Comparison of ENCODE assay signal across 8 cellular contexts in genomic region chr4:15149234-15149841, GRCh38.
DNase-seq lines count a peak whose midpoint lies in the region; ATAC-seq, FAIRE-seq and TF ChIP-seq lines count a peak whose summit lies in the region.

No MANE protein-coding gene starts in this region.

- TF ChIP-seq EP300 in A549 (IDR thresholded peaks at IDR 0.05): no peak

- TF ChIP-seq POLR2A in A549 (IDR thresholded peaks at IDR 0.05; ENCODE audit: low read length): no peak

- H3K27ac ChIP-seq in A549 (peak overlapping the region; percentile 92 to 95), esophagus (ENCODE audit: low read depth in 2 of 2, low read length in 1 of 2) (peak overlapping the region; percentile 52 to 69), small intestine (ENCODE audit: low read depth in 1 of 2, low read length in 1 of 2) (no peak overlapping the region)

- WGBS in A549 (ENCODE audit: missing lambda C conversion rate): 70% methylated on average over 10 of the region's 10 CpGs
- 71 to 74% methylated on average over 10 of the region's 10 CpGs for WGBS in esophagus, 2 donors
- 71 to 77% (median 75%) methylated on average over 10 of the region's 10 CpGs for WGBS in small intestine, 3 donors

- no peak overlapping the region for H3K4me3 Mint-ChIP-seq in T-cell

- H3K36me3 ChIP-seq in esophagus (ENCODE audit: control insufficient read depth in 2 of 2, insufficient read depth in 2 of 2, low read length in 1 of 2) (no peaks in the 10 kb centered on the region), small intestine (ENCODE audit: control insufficient read depth in 2 of 2, insufficient read depth in 2 of 2, low read length in 2 of 2) (no peaks in the 10 kb centered on the region)

- no peak for DNase-seq in A549 (ENCODE audit: low read depth in 1 of 2, low spot score in 1 of 2)
- no peak for DNase-seq in T-cell
- no peak for DNase-seq in GM03348 (ENCODE audit: low spot score)
- DNase-seq in small intestine: no peak
- DNase-seq in retina: no peak

- TF ChIP-seq RAD21 in A549 (conservative IDR thresholded peaks at IDR 0.05 in 1 of 2, IDR thresholded peaks at IDR 0.05 in 1 of 2): no peak

- ATAC-seq in A549 (peak; percentile 58 to 69; a peak in 5 of 6 replicates), GM19455 (IDR thresholded peaks at IDR 0.05; ENCODE audit: unreplicated experiment) (peak; percentile 68), HG03378 (IDR thresholded peaks at IDR 0.05; ENCODE audit: unreplicated experiment) (peak; percentile 69), T-cell (replicated peaks in 1 of 4) (no peak)

- H3K27me3 Mint-ChIP-seq in T-cell: peaks cover 6 to 13% of the 10 kb centered on the region in 2 donors

- H3K4me1 ChIP-seq in A549 (peaks cover 21% of the 10 kb centered on the region), esophagus (ENCODE audit: control insufficient read depth in 2 of 2, insufficient read depth in 2 of 2, low read length in 1 of 2) (peaks cover 8 to 14% of the 10 kb centered on the region in 2 donors), small intestine (ENCODE audit: control insufficient read depth in 2 of 2, insufficient read depth in 1 of 2, low read depth in 1 of 2, low read length in 1 of 2) (no peaks in the 10 kb centered on the region)

- H3K36me3 Mint-ChIP-seq in T-cell: no peaks in the 10 kb centered on the region

- H3K4me2 ChIP-seq in A549: peak overlapping the region; percentile 61

- no peaks in the 10 kb centered on the region for H3K9me3 ChIP-seq in A549
- no peaks in the 10 kb centered on the region for H3K9me3 ChIP-seq in esophagus (ENCODE audit: control insufficient read depth in 2 of 2, insufficient read depth in 1 of 2, low read depth in 1 of 2, low read length in 1 of 2)
- no peaks in the 10 kb centered on the region for H3K9me3 ChIP-seq in small intestine (ENCODE audit: control insufficient read depth, low read depth)

- H3K4me1 Mint-ChIP-seq in T-cell: no peaks in the 10 kb centered on the region

- H3K9me3 Mint-ChIP-seq in T-cell: no peaks in the 10 kb centered on the region

- H3K4me3 ChIP-seq in A549 (no peak overlapping the region), esophagus (ENCODE audit: low read depth in 1 of 2, low read length in 2 of 2) (no peak overlapping the region), small intestine (ENCODE audit: low read depth in 1 of 2, low read length in 2 of 2) (no peak overlapping the region)

- POLR2A ChIA-PET in A549 (lab: Yijun Ruan, JAX): interaction anchor here (0.5 to 1.2 kb wide), 3 partner anchors 147 to 1522 kb away, joined by 3 to 5 read pairs (median 3); partner anchors contain the start of genes BOD1L1 and CPEB2
- POLR2A ChIA-PET in T-cell (lab: Charles Lee): no interaction called here

- no peak overlapping the region for H3K27ac Mint-ChIP-seq in T-cell

- FAIRE-seq in A549 (lab: Jason Lieb, UNC): no peak
- no peak for FAIRE-seq in small intestine (lab: Jason Lieb, UNC)

- CTCF ChIA-PET in A549 (lab: Yijun Ruan, JAX) (interaction anchor here (0.9 to 1.4 kb wide), 3 partner anchors 9 to 58 kb away, joined by 3 read pairs; no protein-coding TSS in a partner anchor), T-cell (lab: Charles Lee) (interaction anchor here in 1 of 2 donors (0.5 kb wide), 1 partner anchor 1053 kb away, joined by 4 read pairs; no protein-coding TSS in a partner anchor)

- no peaks in the 10 kb centered on the region for H3K27me3 ChIP-seq in esophagus (ENCODE audit: control insufficient read depth in 1 of 2, insufficient read depth in 2 of 2, low read length in 2 of 2)
- H3K27me3 ChIP-seq in small intestine (ENCODE audit: control insufficient read depth in 2 of 2, insufficient read depth in 2 of 2, low read length in 2 of 2): no peaks in the 10 kb centered on the region

- no peak for TF ChIP-seq CTCF in A549 (IDR thresholded peaks at IDR 0.05)

TF ChIP-seq in A549, 52 proteins besides CTCF, POLR2A, EP300 and RAD21:
- TF ChIP-seq HES2 (IDR thresholded peaks at IDR 0.05) (no peak), RNF2 (IDR thresholded peaks at IDR 0.05; ENCODE audit: borderline replicate concordance, low read depth) (no peak), USF2 (IDR thresholded peaks at IDR 0.05) (no peak), JUNB (IDR thresholded peaks at IDR 0.05) (no peak), TFCP2L1 (CRISPR knock-in tag; IDR thresholded peaks at IDR 0.05) (no peak), EHF (CRISPR knock-in tag; IDR thresholded peaks at IDR 0.05) (no peak), ATOH8 (CRISPR knock-in tag; IDR thresholded peaks at IDR 0.05; ENCODE audit: low read depth) (no peak), MYC (IDR thresholded peaks at IDR 0.05; ENCODE audit: borderline replicate concordance, low read length) (no peak), BHLHE40 (IDR thresholded peaks at IDR 0.05; ENCODE audit: low read depth, low read length) (no peak), RFX5 (IDR thresholded peaks at IDR 0.05) (no peak), HOXA7 (CRISPR knock-in tag; IDR thresholded peaks at IDR 0.05) (no peak), KDM1A (IDR thresholded peaks at IDR 0.05; ENCODE audit: low read depth) (no peak), RARB (CRISPR knock-in tag; IDR thresholded peaks at IDR 0.05) (no peak)
TF ChIP-seq in A549: peak in this region for 0.

Comparison
In these comparisons a context has a peak if more than half of its experiments do, and no peak if none do; other contexts are left out.
1. ATAC-seq: peak in A549 (2 of 2), GM19455 (single experiment) and HG03378 (single experiment); none in T-cell (0 of 4).
2. H3K27ac ChIP-seq: peak in A549 (2 of 2) and esophagus (2 of 2); none in small intestine (0 of 2).